Comparison of ENCODE assay signal across 8 cellular contexts in genomic region chr2:138501427-138502252, GRCh38. TPM values are rescaled to one million over a fixed set of nuclear protein-coding genes. Genes with fewer than 3 reads are reported as not detected.
A peak's percentile ranks its signal among the peaks of the same experiment; 100 is the strongest.
DNase-seq lines count a peak whose midpoint lies in the region; ATAC-seq and TF ChIP-seq lines count a peak whose summit lies in the region.

Gene SPOPL (plus strand): TSS chr2:138501770. CDS start chr2:138550217, 48,447 bp downstream.

- TF ChIP-seq CTCF in CD8-positive, alpha-beta T cell (IDR thresholded peaks at IDR 0.05): no peak

- ATAC-seq in CD8-positive, alpha-beta T cell: peak; percentile 85
- peak; percentile 63 for ATAC-seq in GM19438 (IDR thresholded peaks at IDR 0.05; ENCODE audit: low read depth, unreplicated experiment)
- ATAC-seq in HG03571 (IDR thresholded peaks at IDR 0.05; ENCODE audit: unreplicated experiment): peak; percentile 73

- H3K27me3 ChIP-seq in CD8-positive, alpha-beta T cell (ENCODE audit: insufficient read depth, low read length): no peaks in the 10 kb centered on the region

- CTCF ChIA-PET in CD8-positive, alpha-beta T cell (lab: Charles Lee): no interaction called here

- intact Hi-C loops in CD8-positive, alpha-beta T cell (cut with DNase I, micrococcal nuclease): no loop called here

- H3K27ac Mint-ChIP-seq in CD8-positive, alpha-beta T cell: peak within 1 kb of the TSS; percentile 93

- no peaks in the 10 kb centered on the region for H3K36me3 ChIP-seq in CD8-positive, alpha-beta T cell (ENCODE audit: insufficient read depth, low read length)

- POLR2A ChIA-PET in CD8-positive, alpha-beta T cell (lab: Charles Lee): interaction anchor here (1.4 kb wide), 1 partner anchor 10 kb away, joined by 7 read pairs; no protein-coding TSS in a partner anchor

- H3K9me3 ChIP-seq in CD8-positive, alpha-beta T cell (ENCODE audit: low read length): no peaks in the 10 kb centered on the region

- no peaks in the 10 kb centered on the region for H3K9me3 Mint-ChIP-seq in CD8-positive, alpha-beta T cell

- DNase-seq in CD8-positive, alpha-beta T cell: peak; percentile 65 to 88 (median 76)
- DNase-seq in NCI-H82 treated with DMSO at 0.1 percent for 48 hours (lab: John Stamatoyannopoulos, UW; ENCODE audit: unreplicated experiment) (peak; percentile 72), medulla oblongata (ENCODE audit: extremely low spot score) (peak; percentile 89)
- DNase-seq in activated CD8-positive, alpha-beta memory T cell treated with anti-CD3 and anti-CD28 coated beads for 1 hour (ENCODE audit: extremely low read depth in 1 of 2, low read depth in 1 of 2): peak; percentile 35 to 69
- peak; percentile 69 for DNase-seq in effector CD4-positive, alpha-beta T cell
- peak; percentile 63 for DNase-seq in stimulated activated CD8-positive, alpha-beta memory T cell treated with anti-CD3 and anti-CD28 coated beads, Interleukin-12 subunit alpha, Interleukin-12 subunit beta, amount 100 ng/mL, for 1 hour (ENCODE audit: low read depth)

- H3K27me3 Mint-ChIP-seq in CD8-positive, alpha-beta T cell (ENCODE audit: low read depth): no peaks in the 10 kb centered on the region

- H3K4me1 Mint-ChIP-seq in CD8-positive, alpha-beta T cell (ENCODE audit: low read depth): peaks cover 46% of the 10 kb centered on the region

- peak within 1 kb of the TSS; percentile 85 for H3K4me3 ChIP-seq in CD8-positive, alpha-beta T cell (ENCODE audit: low read depth, low read length)

- H3K27ac ChIP-seq in CD8-positive, alpha-beta T cell (ENCODE audit: low read depth, low read length): peak within 1 kb of the TSS; percentile 35

- peak within 1 kb of the TSS; percentile 100 for H3K4me3 Mint-ChIP-seq in CD8-positive, alpha-beta T cell

- peaks cover 5% of the 10 kb centered on the region for H3K36me3 Mint-ChIP-seq in CD8-positive, alpha-beta T cell

- H3K4me1 ChIP-seq in CD8-positive, alpha-beta T cell (ENCODE audit: insufficient read depth, low read length): peaks cover 27% of the 10 kb centered on the region

RNA-seq across cellular contexts. Expression of gene SPOPL, which starts in this region (rescaled TPM):
- 10 to 100 TPM; 14.2 to 15.7 TPM for total RNA-seq in CD8-positive, alpha-beta T cell

Comparison
In these comparisons a context has a peak if more than half of its experiments do, and no peak if none do; other contexts are left out.
1. Peak in every context shown above with its lines: DNase-seq, ATAC-seq, H3K4me3 ChIP-seq and H3K27ac ChIP-seq.